ENCODE assay signal across 25 cellular contexts in the genomic region with DNA sequence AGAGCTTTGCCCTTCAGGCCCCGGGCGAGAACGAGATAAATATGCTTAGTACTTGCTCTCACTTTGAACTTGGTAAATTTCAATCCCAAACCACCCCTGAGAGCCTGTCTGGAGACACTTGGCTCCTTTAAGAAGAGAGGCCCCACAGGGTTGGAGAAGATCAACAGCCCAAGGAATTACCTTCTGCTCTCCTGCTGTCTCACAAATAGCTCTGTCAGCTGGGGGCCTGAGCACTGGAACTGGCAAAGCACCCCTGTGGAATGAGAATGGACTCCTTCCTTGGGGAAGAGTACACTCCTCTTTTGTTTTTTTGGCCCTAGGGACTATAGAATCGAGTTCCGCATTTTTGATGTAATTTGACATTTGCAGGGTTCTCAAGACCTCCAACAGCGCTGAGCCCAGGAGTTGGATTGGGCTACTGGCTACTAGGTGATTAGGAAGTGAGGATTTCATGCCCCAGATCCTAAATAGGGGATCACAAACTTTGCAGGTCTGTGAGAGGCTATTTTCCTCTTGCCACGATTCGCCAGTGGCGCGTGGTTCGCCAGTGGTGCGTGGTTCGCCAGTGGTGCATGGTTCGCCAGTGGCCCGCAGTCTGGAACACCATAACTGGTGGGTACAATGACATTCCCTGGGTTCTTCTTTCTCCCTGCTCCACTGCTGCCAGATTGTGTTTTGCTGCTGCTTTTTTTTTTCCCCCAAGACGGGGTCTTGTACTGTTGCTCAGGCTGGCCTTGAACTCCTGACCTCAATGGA. TPM values are rescaled to one million over a fixed set of nuclear protein-coding genes. Genes with fewer than 3 reads are reported as not detected.
DNase-seq lines count a peak whose midpoint lies in the region; ATAC-seq, FAIRE-seq and TF ChIP-seq lines count a peak whose summit lies in the region.
"Had no signal": no experiment of that assay in that cellular context is flagged by ENCODE, and none has a peak within 500 bp of the region (broad histone marks: within the 10 kb centered on the region; RNA-seq: fewer than 3 reads in every experiment).

No MANE protein-coding gene starts in this region.

- H3K4me1 ChIP-seq in HCT116 (ENCODE audit: control insufficient read depth in 1 of 2, insufficient read depth in 2 of 2, low read length in 2 of 2) (no peaks in the 10 kb centered on the region), HUES6 (ENCODE audit: control insufficient read depth, insufficient read depth, low read length) (peaks cover 26% of the 10 kb centered on the region), K562 (replicated peaks in 1 of 2; ENCODE audit: control insufficient read depth in 2 of 2, insufficient read depth in 2 of 2, low read length in 2 of 2) (peaks cover 0 to 4% of the 10 kb centered on the region in 2 experiments; a peak in 2 of 5 replicates), osteoblast (ENCODE audit: insufficient read depth, low read length) (no peaks in the 10 kb centered on the region)

- no peak for TF ChIP-seq POLR2A in HCT116 (IDR thresholded peaks at IDR 0.05; ENCODE audit: borderline replicate concordance, extremely low read depth, insufficient read depth, insufficient read length)
- TF ChIP-seq POLR2A in K562 (conservative IDR thresholded peaks at IDR 0.05) = no peak

- H3K4me2 ChIP-seq in HCT116 (ENCODE audit: low read length) = no peak overlapping the region
- H3K4me2 ChIP-seq in K562 (ENCODE audit: insufficient read depth, low read length) = no peak overlapping the region
- H3K4me2 ChIP-seq in osteoblast (ENCODE audit: insufficient read depth, low read length) = no peak overlapping the region
- H3K4me2 ChIP-seq: GM23338 had no signal

- H3K9me2 ChIP-seq in HCT116 (ENCODE audit: insufficient read depth) = no peaks in the 10 kb centered on the region

- CTCF ChIA-PET in HCT116 (lab: Charles Lee) (no interaction called here), K562 (lab: Yijun Ruan, JAX; ENCODE audit: low intra/inter-chr PET ratio) (no interaction called here)

- POLR2A ChIA-PET in HCT116 (lab: Charles Lee) (no interaction called here), K562 (lab: Yijun Ruan, JAX) (no interaction called here)

- intact Hi-C loops in HCT116 (cut with micrococcal nuclease) (no loop called here), K562 (cut with micrococcal nuclease) (no loop called here)

- WGBS in K562 (ENCODE audit: insufficient coverage, low coverage, missing lambda C conversion rate) = 74% methylated on average over 12 of the region's 16 CpGs

- H3K9ac ChIP-seq in HCT116 (ENCODE audit: low read length) (no peak overlapping the region), HUES6 (ENCODE audit: low read length) (peak overlapping the region; percentile 36), K562 (ENCODE audit: insufficient read depth in 1 of 2, low read depth in 2 of 2, low read length in 2 of 2) (no peak overlapping the region)

- H3K79me2 ChIP-seq in HCT116 (ENCODE audit: insufficient read depth, low read length) (no peaks in the 10 kb centered on the region), K562 (ENCODE audit: control insufficient read depth, insufficient read depth, low read length) (no peaks in the 10 kb centered on the region), osteoblast (ENCODE audit: insufficient read depth, low read length) (no peaks in the 10 kb centered on the region)

- RAD21 ChIA-PET in HCT116 (lab: Charles Lee; ENCODE audit: low non-redundant PET in 1 of 2, low total read pairs in 2 of 2, uncharacterized antibody in 2 of 2, unreplicated experiment in 2 of 2) = no interaction called here

- H2AFZ ChIP-seq in HCT116 (ENCODE audit: low read depth, low read length, poor library complexity, severe bottlenecking) (no peak overlapping the region), K562 (ENCODE audit: low read depth, low read length) (no peak overlapping the region), osteoblast (ENCODE audit: low read length) (no peak overlapping the region)
- H2AFZ ChIP-seq: GM23338 had no signal

- H3K9me1 ChIP-seq in K562 (ENCODE audit: control insufficient read depth, insufficient read depth, low read length) = no peaks in the 10 kb centered on the region

- H3K27me3 ChIP-seq in HCT116 (ENCODE audit: insufficient read depth, low read length) (no peaks in the 10 kb centered on the region), HUES6 (ENCODE audit: control insufficient read depth, insufficient read depth, low read length) (no peaks in the 10 kb centered on the region), K562 (ENCODE audit: control insufficient read depth in 2 of 2, insufficient read depth in 2 of 2, low read length in 2 of 2) (no peaks in the 10 kb centered on the region), osteoblast (ENCODE audit: insufficient read depth, low read length) (peaks cover 24% of the 10 kb centered on the region)
- H3K27me3 ChIP-seq: SJCRH30 had no signal

- TF ChIP-seq CTCF in HCT116 (IDR thresholded peaks at IDR 0.05 in 2 of 3, conservative IDR thresholded peaks at IDR 0.05 in 1 of 3; ENCODE audit: borderline replicate concordance in 1 of 3, insufficient read depth in 1 of 3, low read depth in 2 of 3, low read length in 2 of 3) (no peak), K562 (IDR thresholded peaks at IDR 0.05 in 2 of 3, conservative IDR thresholded peaks at IDR 0.05 in 1 of 3; ENCODE audit: insufficient read depth in 2 of 3, low read depth in 1 of 3, low read length in 3 of 3) (no peak), osteoblast (IDR thresholded peaks at IDR 0.05; ENCODE audit: extremely low read depth, low read depth, low read length) (no peak)

- in situ Hi-C loops in K562 (cut with MboI) = no loop called here

- FAIRE-seq in K562 (lab: Jason Lieb, UNC) = no peak
- FAIRE-seq: G401.6, HTR-8/SVneo had no signal

- TF ChIP-seq EP300 in K562 (IDR thresholded peaks at IDR 0.05; ENCODE audit: low read length) = no peak

- ATAC-seq in HCT116 (no peak), K562 (no peak), GM18498 (IDR thresholded peaks at IDR 0.05; ENCODE audit: unreplicated experiment) (no peak)
- ATAC-seq: GM23338, PC-3 had no signal

- H3K4me3 ChIP-seq in HCT116 (replicated peaks in 1 of 2; ENCODE audit: low read depth in 1 of 2, low read length in 2 of 2) (no peak overlapping the region), HUES6 (ENCODE audit: low read depth, low read length) (0 out of 2 replicates have a peak overlapping the region, but pooled peaks have one; percentile 32), K562 (no peak overlapping the region), osteoblast (ENCODE audit: insufficient read depth, low read length) (no peak overlapping the region)
- H3K4me3 ChIP-seq: GM23338, SJCRH30 had no signal

- DNase-seq in HCT116 (ENCODE audit: low read depth, low spot score) (no peak), K562 (ENCODE audit: extremely low read depth in 1 of 4, low spot score in 3 of 4) (no peak), osteoblast (ENCODE audit: insufficient read length, low spot score, missing footprints) (peak; percentile 14), NAMALWA (ENCODE audit: low spot score) (no peak), NCI-H526 treated with DMSO at 0.1 percent for 48 hours (lab: John Stamatoyannopoulos, UW) (no peak)
- DNase-seq: C1 segment of cervical spinal cord; CD4-positive, alpha-beta memory T cell; COR-L47; DMS53; Karpas-422; NCI-H1105 treated with DMSO at 0.1 percent for 48 hours; NCI-H146; NCI-H1930; NCI-H2107; NCI-H524; NCI-H774; NK-92 treated with Interleukin-12 subunit alpha and Interleukin-12 subunit beta, amount 100 ng/mL, for 24 hours; PC-3; SJCRH30 had no signal

- H3K27ac ChIP-seq in HCT116 (ENCODE audit: low read depth, low read length) (no peak overlapping the region), HUES6 (ENCODE audit: low read depth, low read length) (no peak overlapping the region), K562 (ENCODE audit: extremely low read depth, low read depth, low read length) (no peak overlapping the region), osteoblast (ENCODE audit: low read depth, low read length) (no peak overlapping the region)
- H3K27ac ChIP-seq: SJCRH30 had no signal

- BruUV-seq in HCT116 (replicated peaks; lab: Mats Ljungman, UMichigan) (no TSS peak), K562 (replicated peaks; lab: Mats Ljungman, UMichigan) (no TSS peak)

- peaks cover 36 to 43% of the 10 kb centered on the region in 2 experiments; a peak in 3 of 4 replicates for H3K9me3 ChIP-seq in HCT116 (ENCODE audit: control insufficient read depth in 1 of 2, insufficient read depth in 1 of 2, low read depth in 1 of 2, low read length in 2 of 2)
- peaks cover 50% of the 10 kb centered on the region for H3K9me3 ChIP-seq in HUES6 (ENCODE audit: control insufficient read depth, insufficient read depth, low read depth, low read length)
- peaks cover 22% of the 10 kb centered on the region for H3K9me3 ChIP-seq in K562 (replicated peaks; ENCODE audit: control insufficient read depth, insufficient read depth, low read depth, low read length)
- no peaks in the 10 kb centered on the region for H3K9me3 ChIP-seq in osteoblast (ENCODE audit: low read depth, low read length)

- no peak for TF ChIP-seq RAD21 in HCT116 (IDR thresholded peaks at IDR 0.05; ENCODE audit: low read depth)
- no peak for TF ChIP-seq RAD21 in K562 (CRISPR knock-in tag; conservative IDR thresholded peaks at IDR 0.05 in 1 of 2, IDR thresholded peaks at IDR 0.05 in 1 of 2)

- H4K20me1 ChIP-seq in HCT116 (ENCODE audit: insufficient read depth) (no peaks in the 10 kb centered on the region), K562 (replicated peaks; ENCODE audit: control insufficient read depth, insufficient read depth, low read length) (no peaks in the 10 kb centered on the region), osteoblast (ENCODE audit: insufficient read depth, low read length) (no peaks in the 10 kb centered on the region)

- H3K36me3 ChIP-seq in HCT116 (ENCODE audit: control insufficient read depth in 1 of 2, insufficient read depth in 2 of 2, low read length in 2 of 2) (no peaks in the 10 kb centered on the region), HUES6 (ENCODE audit: control insufficient read depth, insufficient read depth, low read length) (no peaks in the 10 kb centered on the region), K562 (ENCODE audit: control insufficient read depth, insufficient read depth, low read length) (no peaks in the 10 kb centered on the region), osteoblast (ENCODE audit: insufficient read depth, low read length) (no peaks in the 10 kb centered on the region)
- H3K36me3 ChIP-seq: SJCRH30 had no signal

RNA-seq across cellular contexts. Expression of gene MEG3, which starts 17.8 kb away (rescaled TPM):
- total RNA-seq in HCT116 (2021; ENCODE audit: unreplicated experiment) (2.5 TPM), K562 (2014; rRNA removed) (0.37 and 0.77 TPM in 2 replicates), K562 (2014; rRNA removed; fragmentation: Illumina TruSeq; extraction: Trizol) (0.69 and 1.1 TPM in 2 replicates), K562 (2015; rRNA removed; fragmentation: Illumina TruSeq; extraction: Trizol) (0.83 and 1.3 TPM in 2 replicates), K562 (2021) (2.7 and 3.8 TPM in 2 replicates), osteoblast (200 and 269 TPM in 2 replicates)
- polyA plus RNA-seq in HCT116 (2012) = not detected in 2 replicates
- 6.3 and 7.3 TPM in 2 replicates for total RNA-seq in K562 (2011; cell fraction: chromatin; rRNA removed; ENCODE audit: low replicate concordance)
- 3.7 TPM in 2 replicates for total RNA-seq in K562 (2011; cell fraction: nucleolus; rRNA removed)
- total RNA-seq in K562 (2011; cell fraction: nucleoplasm; rRNA removed) = 5.4 and 7.5 TPM in 2 replicates
- polyA plus RNA-seq in K562 (2011; rRNA removed) (0.05 TPM in 1 of 2 replicates, not detected in the other), K562 (2014; fragmentation: Illumina TruSeq; extraction: Trizol) (2.4 TPM in 2 replicates), K562 (2014; fragmentation: Nextera tagmentation; extraction: Ambion mirVana) (under 1 TPM; 0.10 to 0.15 TPM), K562 (2014; rRNA removed) (3.9 and 5.3 TPM in 2 replicates)
- polyA plus RNA-seq in K562 (2011; cell fraction: cytosol; rRNA removed) = 0.06 and 0.09 TPM in 2 replicates
- 0.04 and 0.36 TPM in 2 replicates for polyA plus RNA-seq in K562 (2011; cell fraction: nucleus; rRNA removed)
- polyA plus RNA-seq in K562 (2012) = 2.7 and 17.3 TPM in 2 replicates
- polyA minus RNA-seq in K562 (2011; rRNA and poly(A)+ RNA removed) = not detected in 2 replicates
- polyA minus RNA-seq in K562 (2011; cell fraction: cytosol; rRNA and poly(A)+ RNA removed) = not detected in 2 replicates
- not detected in 2 replicates for polyA minus RNA-seq in K562 (2011; cell fraction: nucleus; rRNA and poly(A)+ RNA removed)
- total RNA-seq: CD4-positive, alpha-beta memory T cell; GM23338; PC-3 had no signal
- polyA plus RNA-seq: CD4-positive, alpha-beta memory T cell; GM23338; IgD-negative memory B cell had no signal

Comparison
In these comparisons a context has a peak if more than half of its experiments do, and no peak if none do; other contexts are left out.
1. RNA of gene MEG3, which starts 17.8 kb away (total RNA-seq): 200 to 269 TPM in osteoblast; 2.5 TPM in HCT116 (single experiment) and 0.37 to 7.5 TPM in K562; every median in the first group is over 10 times any median in the second.
2. Of the 22 proteins assayed by ChIP-seq in both K562 and HCT116: peak only in K562: ZBTB33; only in HCT116: none; in both: none; in neither: 20; mixed calls (peak in some experiments, not most) for 1.